ENCODE assay signal across 21 cellular contexts in genomic region chr2:69978157-69978904, GRCh38. TPM values are rescaled to one million over a fixed set of nuclear protein-coding genes. Genes with fewer than 3 reads are reported as not detected.
DNase-seq lines count a peak whose midpoint lies in the region; ATAC-seq and TF ChIP-seq lines count a peak whose summit lies in the region.
"Had no signal": no experiment of that assay in that cellular context is flagged by ENCODE, and none has a peak within 500 bp of the region (broad histone marks: within the 10 kb centered on the region; RNA-seq: fewer than 3 reads in every experiment).

No MANE protein-coding gene starts in this region.

- H3K4me1 ChIP-seq in trophoblast cell (ENCODE audit: control insufficient read depth in 1 of 2, insufficient read depth in 2 of 2, low read length in 2 of 2), result peaks cover 13 to 14% of the 10 kb centered on the region in 2 experiments

- no peak overlapping the region for H4K8ac ChIP-seq in trophoblast cell (ENCODE audit: low read depth, low read length)

- no CpG with 5 or more reads among the region's 17 CpGs for WGBS in trophoblast cell (ENCODE audit: extremely low coverage, insufficient coverage, insufficient read length)

- H3K79me1 ChIP-seq in trophoblast cell (ENCODE audit: low read length), result peaks cover 13% of the 10 kb centered on the region

- peaks cover 2% of the 10 kb centered on the region for H3K79me2 ChIP-seq in trophoblast cell (ENCODE audit: control insufficient read depth, insufficient read depth, low read length, poor library complexity)

- H4K12ac ChIP-seq in trophoblast cell (ENCODE audit: low read depth, low read length), result no peak overlapping the region

- ATAC-seq in HG02610 (IDR thresholded peaks at IDR 0.05; ENCODE audit: unreplicated experiment) (no peak), GM18909 (IDR thresholded peaks at IDR 0.05; ENCODE audit: poor library complexity, unreplicated experiment) (no peak), HG03442 (IDR thresholded peaks at IDR 0.05; ENCODE audit: unreplicated experiment) (no peak)
- ATAC-seq: activated CD8-positive, alpha-beta T cell treated with anti-CD3 and anti-CD28 coated beads, Interleukin-2, amount 10 ng/mL, durations not matched to agents 7 days and 5 days; activated T-cell treated with anti-CD3 and anti-CD28 coated beads, Interleukin-2, amount 50 U/mL, for 4 hours; WTC11 had no signal

- peak overlapping the region; percentile 64 for H2BK120ac ChIP-seq in trophoblast cell (ENCODE audit: insufficient read depth, low read length, poor library complexity)

- DNase-seq in HuH-7 (ENCODE audit: low spot score), result peak; percentile 69
- peak; percentile 57 for DNase-seq in SKM-1 treated with dmso at 0.1 percent for 144 hours (lab: John Stamatoyannopoulos, UW; ENCODE audit: unreplicated experiment)
- DNase-seq in fibroblast of villous mesenchyme (ENCODE audit: low read depth), result peak; percentile 8
- DNase-seq in trophoblast cell, result peak; percentile 98 to 99
- DNase-seq: activated CD8-positive, alpha-beta T cell treated with anti-CD3 and anti-CD28 coated beads, Interleukin-2, amount 10 ng/mL, durations not matched to agents 7 days and 5 days; activated T-cell treated with anti-CD3 and anti-CD28 coated beads, Interleukin-2, amount 50 U/mL, for 4 hours; effector CD4-positive, alpha-beta T cell; EL; H7; head of caudate nucleus; natural killer cell; NCI-H1436 treated with DMSO at 0.1 percent for 48 hours; RPMI8226; stimulated activated CD4-positive, alpha-beta T cell treated with anti-CD3 and anti-CD28 coated beads, Interleukin-4, amount 100 ng/mL, for 4 hours had no signal

- H2AK5ac ChIP-seq in trophoblast cell (ENCODE audit: low read length), result no peak overlapping the region

- no peaks in the 10 kb centered on the region for H3K36me3 ChIP-seq in trophoblast cell (ENCODE audit: control insufficient read depth in 1 of 2, insufficient read depth in 2 of 2, low read length in 2 of 2)

- no peaks in the 10 kb centered on the region for H3K9me3 ChIP-seq in trophoblast cell (ENCODE audit: insufficient read depth, low read depth, low read length)
- H3K9me3 ChIP-seq: Caco-2 had no signal

- H3K4ac ChIP-seq in trophoblast cell (ENCODE audit: low read depth, low read length), result no peak overlapping the region

- peak overlapping the region; percentile 62 for H2BK12ac ChIP-seq in trophoblast cell (ENCODE audit: low read length)

- TF ChIP-seq CTCF in fibroblast of villous mesenchyme (IDR thresholded peaks at IDR 0.05; ENCODE audit: insufficient read depth, low read depth, low read length), result no peak

- H3K27me3 ChIP-seq in trophoblast cell (ENCODE audit: insufficient read depth, low read length), result no peaks in the 10 kb centered on the region

- H3K4me3 ChIP-seq in fibroblast of villous mesenchyme (ENCODE audit: low read depth, low read length) (no peak overlapping the region), trophoblast cell (ENCODE audit: low read depth, low read length) (no peak overlapping the region)
- H3K4me3 ChIP-seq: skin epidermis had no signal

- H3K27ac ChIP-seq in trophoblast cell (ENCODE audit: low read depth, low read length), result peak overlapping the region; percentile 36
- H3K27ac ChIP-seq: KMS-11 had no signal

- peak overlapping the region; percentile 69 for H4K91ac ChIP-seq in trophoblast cell (ENCODE audit: low read depth, low read length)

- peak overlapping the region; percentile 34 for H3K14ac ChIP-seq in trophoblast cell (ENCODE audit: low read length)

- H2BK5ac ChIP-seq in trophoblast cell (ENCODE audit: low read depth, low read length, poor library complexity), result peak overlapping the region; percentile 68

- H3K18ac ChIP-seq in trophoblast cell (ENCODE audit: low read length), result peak overlapping the region; percentile 68

- H3K4me2 ChIP-seq in trophoblast cell (ENCODE audit: low read length), result no peak overlapping the region
- H3K4me2 ChIP-seq: KMS-11 had no signal

- H2AFZ ChIP-seq in trophoblast cell (ENCODE audit: insufficient read depth, low read length, poor library complexity), result no peak overlapping the region

- H3K23ac ChIP-seq in trophoblast cell (ENCODE audit: low read length), result no peak overlapping the region

- no peak overlapping the region for H3K9ac ChIP-seq in trophoblast cell (ENCODE audit: low read length)
- H3K9ac ChIP-seq: KMS-11 had no signal

RNA-seq across cellular contexts. Expression of gene ASPRV1, which starts 16.9 kb away (rescaled TPM):
- under 0.01 and 0.43 TPM in 2 replicates for total RNA-seq in fibroblast of villous mesenchyme
- 0.16 and 0.22 TPM in 2 replicates for polyA plus RNA-seq in trophoblast cell (2013)

Comparison
In these comparisons a context has a peak if more than half of its experiments do, and no peak if none do; other contexts are left out.
1. DNase-seq: peak in every context shown above with its lines; median percentile 98 in trophoblast cell; 69 in HuH-7; 57 in SKM-1 treated with dmso at 0.1 percent for 144 hours; 8 in fibroblast of villous mesenchyme.